ENCODE assay signal across 17 cellular contexts in genomic region chr7:158314394-158314793, GRCh38.
A peak's percentile ranks its signal among the peaks of the same experiment; 100 is the strongest.
DNase-seq lines count a peak whose midpoint lies in the region; ATAC-seq and TF ChIP-seq lines count a peak whose summit lies in the region.
"Had no signal": no experiment of that assay in that cellular context is flagged by ENCODE, and none has a peak within 500 bp of the region (broad histone marks: within the 10 kb centered on the region; RNA-seq: fewer than 3 reads in every experiment).

No MANE protein-coding gene starts in this region.

- H3K27me3 ChIP-seq in right atrium auricular region, result no peaks in the 10 kb centered on the region
- H3K27me3 ChIP-seq in heart right ventricle, result peaks cover 0 to 34% (median 27%) of the 10 kb centered on the region in 7 donors
- H3K27me3 ChIP-seq in H9 (ENCODE audit: insufficient read depth, low read length), result no peaks in the 10 kb centered on the region

- TF ChIP-seq CTCF in right atrium auricular region (IDR thresholded peaks at IDR 0.05) (no peak), heart right ventricle (IDR thresholded peaks at IDR 0.05) (no peak), H9 (conservative IDR thresholded peaks at IDR 0.05) (no peak), osteocyte (IDR thresholded peaks at IDR 0.05) (no peak), chondrocyte (IDR thresholded peaks at IDR 0.05) (no peak), lower leg skin (IDR thresholded peaks at IDR 0.05) (no peak)

- no peak overlapping the region for H3T11ph ChIP-seq in H9 (ENCODE audit: low read length)

- H2BK15ac ChIP-seq in H9 (ENCODE audit: low read depth, low read length), result no peak overlapping the region

- H3K4me1 Mint-ChIP-seq in H9 (peaks cover 18 to 20% of the 10 kb centered on the region in 2 experiments), osteocyte (ENCODE audit: unreplicated experiment) (no peaks in the 10 kb centered on the region), chondrocyte (ENCODE audit: low read depth) (peaks cover 4% of the 10 kb centered on the region)
- H3K4me1 Mint-ChIP-seq: GM23338 had no signal

- no peak overlapping the region for H4K5ac ChIP-seq in H9 (ENCODE audit: insufficient read length, low read depth, low read length)

- DNase-seq in right atrium auricular region (ENCODE audit: low spot score) (peak; percentile 18), heart right ventricle (no peak), H9 (peak; percentile 14), ecto neural progenitor cell (ENCODE audit: low spot score) (peak; percentile 27), osteocyte (ENCODE audit: extremely low spot score, unreplicated experiment) (peak; percentile 79), chondrocyte (ENCODE audit: low spot score) (no peak), superior temporal gyrus (ENCODE audit: extremely low spot score) (no peak), lower leg skin (ENCODE audit: low spot score in 2 of 2) (no peak)
- DNase-seq: C1 segment of cervical spinal cord; Calu3; CD4-positive, alpha-beta memory T cell; COR-L47; DMS53; DMS79 treated with DMSO at 0.1 percent for 48 hours; GF-D8; HCEC 1CT had no signal

- H4K91ac ChIP-seq in H9 (ENCODE audit: insufficient read length, low read depth, low read length), result no peak overlapping the region

- no peak overlapping the region for H2AK5ac ChIP-seq in H9 (ENCODE audit: insufficient read length, low read length)

- no peak overlapping the region for H3K18ac ChIP-seq in H9 (ENCODE audit: insufficient read length, low read depth, low read length)

- no peak overlapping the region for H3K14ac ChIP-seq in H9 (ENCODE audit: insufficient read depth, low read length)

- no peaks in the 10 kb centered on the region for H4K20me1 ChIP-seq in H9 (ENCODE audit: control insufficient read depth, insufficient read depth, insufficient read length)

- no peak overlapping the region for H3K27ac Mint-ChIP-seq in H9
- no peak overlapping the region for H3K27ac Mint-ChIP-seq in osteocyte (ENCODE audit: unreplicated experiment)
- H3K27ac Mint-ChIP-seq in chondrocyte (ENCODE audit: unreplicated experiment), result no peak overlapping the region
- H3K27ac Mint-ChIP-seq: CD4-positive, alpha-beta memory T cell; GM23338 had no signal

- no peak overlapping the region for H2BK12ac ChIP-seq in H9 (ENCODE audit: insufficient read length, low read depth, low read length)

- H3K4ac ChIP-seq in H9 (ENCODE audit: low read depth, low read length), result no peak overlapping the region

- H2AFZ ChIP-seq in H9 (ENCODE audit: low read length), result no peak overlapping the region
- H2AFZ ChIP-seq: GM23338 had no signal

- no peak overlapping the region for H2BK20ac ChIP-seq in H9 (ENCODE audit: low read depth, low read length, poor library complexity, severe bottlenecking)

- no peaks in the 10 kb centered on the region for H3K23me2 ChIP-seq in H9 (ENCODE audit: insufficient read length, low read depth, low read length, poor library complexity, severe bottlenecking)

- H3K4me3 Mint-ChIP-seq in H9 (no peak overlapping the region), osteocyte (ENCODE audit: unreplicated experiment) (no peak overlapping the region), chondrocyte (ENCODE audit: unreplicated experiment) (no peak overlapping the region)
- H3K4me3 Mint-ChIP-seq: CD4-positive, alpha-beta memory T cell; GM23338 had no signal

- H3K27ac ChIP-seq in right atrium auricular region (no peak overlapping the region), heart right ventricle (no peak overlapping the region), H9 (ENCODE audit: insufficient read length, low read depth, low read length) (no peak overlapping the region)

- intact Hi-C loops in heart right ventricle (cut with DNase I) (no loop called here), lower leg skin (cut with DNase I; ENCODE audit: low total_unique reads) (no loop called here)

- no peak overlapping the region for H3K4me2 ChIP-seq in H9 (ENCODE audit: insufficient read depth, insufficient read length, low read length)
- H3K4me2 ChIP-seq: GM23338 had no signal

- H3K36me3 Mint-ChIP-seq in H9 (ENCODE audit: insufficient read depth in 1 of 3, low read depth in 3 of 3) (peaks cover 23 to 39% (median 36%) of the 10 kb centered on the region in 3 experiments), osteocyte (ENCODE audit: unreplicated experiment) (no peaks in the 10 kb centered on the region), chondrocyte (ENCODE audit: low read depth) (no peaks in the 10 kb centered on the region)
- H3K36me3 Mint-ChIP-seq: CD4-positive, alpha-beta memory T cell had no signal

- no peak overlapping the region for H3K56ac ChIP-seq in H9 (ENCODE audit: insufficient read length, low read depth, low read length)

- no peaks in the 10 kb centered on the region for H3K79me2 ChIP-seq in H9 (ENCODE audit: insufficient read depth, low read length)

- H3K4me1 ChIP-seq in right atrium auricular region, result no peaks in the 10 kb centered on the region
- H3K4me1 ChIP-seq in heart right ventricle, result peaks cover 0 to 8% (median 3%) of the 10 kb centered on the region in 9 donors
- no peaks in the 10 kb centered on the region for H3K4me1 ChIP-seq in H9 (ENCODE audit: insufficient read depth, low read length)

- H2BK120ac ChIP-seq in H9 (ENCODE audit: low read depth, low read length, poor library complexity, severe bottlenecking), result no peak overlapping the region

- H3K9me3 ChIP-seq in right atrium auricular region (no peaks in the 10 kb centered on the region), heart right ventricle (peaks cover 0 to 49% (median 0%) of the 10 kb centered on the region in 11 donors), H9 (ENCODE audit: control insufficient read depth, low read depth, low read length) (no peaks in the 10 kb centered on the region)

- H3K4me3 ChIP-seq in right atrium auricular region (no peak overlapping the region), heart right ventricle (no peak overlapping the region), lower leg skin (ENCODE audit: low read depth, poor library complexity, severe bottlenecking) (no peak overlapping the region)
- H3K4me3 ChIP-seq: GM23338 had no signal

- H3K36me3 ChIP-seq in right atrium auricular region (no peaks in the 10 kb centered on the region), heart right ventricle (no peaks in the 10 kb centered on the region)

- no peaks in the 10 kb centered on the region for H3K79me1 ChIP-seq in H9 (ENCODE audit: insufficient read depth, low read depth, low read length, poor library complexity, severe bottlenecking)

- no peak overlapping the region for H2BK5ac ChIP-seq in H9 (ENCODE audit: insufficient read length, low read length)

- TF ChIP-seq POLR2A in lower leg skin (IDR thresholded peaks at IDR 0.05), result no peak

- no peak overlapping the region for H4K8ac ChIP-seq in H9 (replicated peaks; ENCODE audit: insufficient read length, low read depth, low read length)

- H3K27me3 Mint-ChIP-seq in H9 (ENCODE audit: low read depth), result peaks cover 4% of the 10 kb centered on the region; the same call in 1 of the 2 replicates
- no peaks in the 10 kb centered on the region for H3K27me3 Mint-ChIP-seq in osteocyte (ENCODE audit: unreplicated experiment)
- no peaks in the 10 kb centered on the region for H3K27me3 Mint-ChIP-seq in chondrocyte (ENCODE audit: low read depth)

- H3K23ac ChIP-seq in H9 (ENCODE audit: insufficient read length, low read depth, low read length), result no peak overlapping the region

- 95% methylated on average over 15 of the region's 15 CpGs for WGBS in heart right ventricle, 2 donors
- no CpG with 5 or more reads among the region's 15 CpGs for WGBS in H9 (ENCODE audit: extremely low coverage, insufficient read length, low lambda C conversion rate)
- WGBS in lower leg skin, 2 donors, result 91 to 94% methylated on average over 15 of the region's 15 CpGs

- no peak for ATAC-seq in heart right ventricle
- ATAC-seq: GM23338 had no signal

- H3K9me3 Mint-ChIP-seq in H9 (peaks cover 34% of the 10 kb centered on the region in 2 experiments), osteocyte (ENCODE audit: unreplicated experiment) (peaks cover 26% of the 10 kb centered on the region), chondrocyte (ENCODE audit: low read depth) (peaks cover 23% of the 10 kb centered on the region)

- no peak overlapping the region for H3K9ac ChIP-seq in H9 (ENCODE audit: extremely low read depth, insufficient read length, low read length)

Comparison
In these comparisons a context has a peak if more than half of its experiments do, and no peak if none do; other contexts are left out.
1. DNase-seq: peak in right atrium auricular region (single experiment), H9 (single experiment), ecto neural progenitor cell (single experiment) and osteocyte (single experiment); none in heart right ventricle (0 of 2), chondrocyte (single experiment), superior temporal gyrus (single experiment) and lower leg skin (0 of 2).